Comparison of ENCODE assay signal across 8 cellular contexts in genomic region chr1:11478571-11479374, GRCh38.
DNase-seq lines count a peak whose midpoint lies in the region; ATAC-seq and TF ChIP-seq lines count a peak whose summit lies in the region.

TSS of gene DISP3 (plus strand) at chr1:11479155. CDS start at chr1:11500993, 21,838 bp downstream.

- H2AFZ ChIP-seq in parathyroid adenoma = peak within 1 kb of the TSS; percentile 89

- H3K36me3 ChIP-seq in parathyroid adenoma (ENCODE audit: control insufficient read depth, insufficient read depth, low read length) = no peaks in the 10 kb centered on the region
- H3K36me3 ChIP-seq in tibial artery = no peaks in the 10 kb centered on the region

- intact Hi-C loops in tibial artery (cut with DNase I; ENCODE audit: low total_unique reads) = no loop called here

- H3K27ac ChIP-seq in parathyroid adenoma (peak within 1 kb of the TSS; percentile 53), tibial artery (no peak within 1 kb of the TSS)

- H3K4me1 ChIP-seq in parathyroid adenoma = peaks cover 5% of the 10 kb centered on the region
- H3K4me1 ChIP-seq in tibial artery = peaks cover 0 to 19% (median 4%) of the 10 kb centered on the region in 4 donors

- no peak within 1 kb of the TSS for H3K9ac ChIP-seq in parathyroid adenoma

- H3K27me3 ChIP-seq in parathyroid adenoma (ENCODE audit: control insufficient read depth, insufficient read depth, low read length) = no peaks in the 10 kb centered on the region
- peaks cover 0 to 96% of the 10 kb centered on the region in 2 donors for H3K27me3 ChIP-seq in tibial artery

- no peaks in the 10 kb centered on the region for H3K9me3 ChIP-seq in parathyroid adenoma (ENCODE audit: control insufficient read depth, low read length)
- no peaks in the 10 kb centered on the region for H3K9me3 ChIP-seq in tibial artery

- H3K4me2 ChIP-seq in parathyroid adenoma (ENCODE audit: low read length) = peak within 1 kb of the TSS; percentile 71

- H3K79me2 ChIP-seq in parathyroid adenoma = no peaks in the 10 kb centered on the region

- H3K4me3 ChIP-seq in parathyroid adenoma (ENCODE audit: low read depth, low read length) = peak within 1 kb of the TSS; percentile 27
- H3K4me3 ChIP-seq in tibial artery = peak within 1 kb of the TSS; percentile 21 to 43

- peak; percentile 51 for ATAC-seq in GM21447 (IDR thresholded peaks at IDR 0.05; ENCODE audit: unreplicated experiment)

- TF ChIP-seq CTCF in parathyroid adenoma (IDR thresholded peaks at IDR 0.05) = peak; percentile 58
- TF ChIP-seq CTCF in tibial artery (IDR thresholded peaks at IDR 0.05) = peak in 1 of 2 experiments; percentile 8

- peak; percentile 97 for DNase-seq in D341Med (ENCODE audit: low spot score)
- DNase-seq in Kasumi-1 (lab: John Stamatoyannopoulos, UW) = peak; percentile 86 to 91
- DNase-seq in SHP77 treated with DMSO at 0.1 percent for 48 hours (lab: John Stamatoyannopoulos, UW) = peak; percentile 60
- peak; percentile 70 for DNase-seq in activated naive CD4-positive, alpha-beta T cell treated with Interleukin-2 at 50 U/mL for 16 hours
- peak; percentile 85 for DNase-seq in globus pallidus (ENCODE audit: low spot score)
- no peak for DNase-seq in tibial artery

Comparison
In these comparisons a context has a peak if more than half of its experiments do, and no peak if none do; other contexts are left out.
1. DNase-seq: peak in D341Med (single experiment), Kasumi-1 (2 of 2), SHP77 treated with DMSO at 0.1 percent for 48 hours (single experiment), activated naive CD4-positive, alpha-beta T cell treated with Interleukin-2 at 50 U/mL for 16 hours (single experiment) and globus pallidus (single experiment); none in tibial artery (0 of 2).